Comparison of ENCODE assay signal across 1 cellular context in the genomic region with DNA sequence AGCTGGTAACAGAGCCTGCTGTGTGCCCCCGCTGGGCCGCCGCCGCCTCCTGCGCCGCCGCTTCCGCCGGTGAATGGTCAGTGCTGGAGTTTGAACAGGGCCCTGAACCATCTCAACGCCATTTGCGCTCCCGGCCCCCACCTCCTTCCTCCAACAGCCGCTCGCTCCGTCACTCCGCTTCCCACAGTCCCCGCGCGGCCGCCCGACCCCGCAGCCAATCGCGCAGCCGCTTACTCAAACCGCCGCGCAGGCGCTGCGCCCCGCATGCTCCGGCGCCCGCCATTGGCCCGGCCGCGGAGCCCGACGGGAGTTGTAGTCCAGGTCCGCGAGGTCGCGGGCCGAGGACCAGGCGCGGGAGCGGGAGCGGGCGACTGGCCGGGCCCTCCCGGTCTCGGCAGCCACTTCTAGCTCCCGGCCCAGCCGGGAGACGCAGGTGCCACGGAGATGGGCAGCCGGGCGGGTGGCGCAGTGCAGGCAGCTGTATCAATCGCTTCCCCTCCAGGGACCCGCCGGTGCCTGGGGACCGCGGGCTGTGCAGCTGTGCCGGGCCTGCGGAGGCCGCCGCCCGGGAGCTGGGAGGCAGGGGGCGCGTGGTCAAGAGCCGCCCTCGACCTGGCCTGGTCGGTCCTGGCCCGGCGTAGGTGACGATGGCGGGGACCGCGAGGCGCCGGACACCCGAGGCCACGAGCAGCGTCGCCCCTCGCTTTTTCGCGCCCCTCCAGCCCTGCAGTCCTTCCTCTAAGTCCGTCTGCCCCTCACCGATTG.
TF ChIP-seq lines count a peak whose summit lies in the region.

A gene with protein sequence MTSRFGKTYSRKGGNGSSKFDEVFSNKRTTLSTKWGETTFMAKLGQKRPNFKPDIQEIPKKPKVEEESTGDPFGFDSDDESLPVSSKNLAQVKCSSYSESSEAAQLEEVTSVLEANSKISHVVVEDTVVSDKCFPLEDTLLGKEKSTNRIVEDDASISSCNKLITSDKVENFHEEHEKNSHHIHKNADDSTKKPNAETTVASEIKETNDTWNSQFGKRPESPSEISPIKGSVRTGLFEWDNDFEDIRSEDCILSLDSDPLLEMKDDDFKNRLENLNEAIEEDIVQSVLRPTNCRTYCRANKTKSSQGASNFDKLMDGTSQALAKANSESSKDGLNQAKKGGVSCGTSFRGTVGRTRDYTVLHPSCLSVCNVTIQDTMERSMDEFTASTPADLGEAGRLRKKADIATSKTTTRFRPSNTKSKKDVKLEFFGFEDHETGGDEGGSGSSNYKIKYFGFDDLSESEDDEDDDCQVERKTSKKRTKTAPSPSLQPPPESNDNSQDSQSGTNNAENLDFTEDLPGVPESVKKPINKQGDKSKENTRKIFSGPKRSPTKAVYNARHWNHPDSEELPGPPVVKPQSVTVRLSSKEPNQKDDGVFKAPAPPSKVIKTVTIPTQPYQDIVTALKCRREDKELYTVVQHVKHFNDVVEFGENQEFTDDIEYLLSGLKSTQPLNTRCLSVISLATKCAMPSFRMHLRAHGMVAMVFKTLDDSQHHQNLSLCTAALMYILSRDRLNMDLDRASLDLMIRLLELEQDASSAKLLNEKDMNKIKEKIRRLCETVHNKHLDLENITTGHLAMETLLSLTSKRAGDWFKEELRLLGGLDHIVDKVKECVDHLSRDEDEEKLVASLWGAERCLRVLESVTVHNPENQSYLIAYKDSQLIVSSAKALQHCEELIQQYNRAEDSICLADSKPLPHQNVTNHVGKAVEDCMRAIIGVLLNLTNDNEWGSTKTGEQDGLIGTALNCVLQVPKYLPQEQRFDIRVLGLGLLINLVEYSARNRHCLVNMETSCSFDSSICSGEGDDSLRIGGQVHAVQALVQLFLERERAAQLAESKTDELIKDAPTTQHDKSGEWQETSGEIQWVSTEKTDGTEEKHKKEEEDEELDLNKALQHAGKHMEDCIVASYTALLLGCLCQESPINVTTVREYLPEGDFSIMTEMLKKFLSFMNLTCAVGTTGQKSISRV (N-terminal part only) (minus strand): TSS at position 173 of the 765 bp plus-strand sequence. CDS start 3,723 bp downstream, outside the sequence.

TF ChIP-seq in neural cell, 6 proteins besides CTCF, POLR2A, EP300 and RAD21 (continued from another document):
- TF ChIP-seq, protein P1, sequence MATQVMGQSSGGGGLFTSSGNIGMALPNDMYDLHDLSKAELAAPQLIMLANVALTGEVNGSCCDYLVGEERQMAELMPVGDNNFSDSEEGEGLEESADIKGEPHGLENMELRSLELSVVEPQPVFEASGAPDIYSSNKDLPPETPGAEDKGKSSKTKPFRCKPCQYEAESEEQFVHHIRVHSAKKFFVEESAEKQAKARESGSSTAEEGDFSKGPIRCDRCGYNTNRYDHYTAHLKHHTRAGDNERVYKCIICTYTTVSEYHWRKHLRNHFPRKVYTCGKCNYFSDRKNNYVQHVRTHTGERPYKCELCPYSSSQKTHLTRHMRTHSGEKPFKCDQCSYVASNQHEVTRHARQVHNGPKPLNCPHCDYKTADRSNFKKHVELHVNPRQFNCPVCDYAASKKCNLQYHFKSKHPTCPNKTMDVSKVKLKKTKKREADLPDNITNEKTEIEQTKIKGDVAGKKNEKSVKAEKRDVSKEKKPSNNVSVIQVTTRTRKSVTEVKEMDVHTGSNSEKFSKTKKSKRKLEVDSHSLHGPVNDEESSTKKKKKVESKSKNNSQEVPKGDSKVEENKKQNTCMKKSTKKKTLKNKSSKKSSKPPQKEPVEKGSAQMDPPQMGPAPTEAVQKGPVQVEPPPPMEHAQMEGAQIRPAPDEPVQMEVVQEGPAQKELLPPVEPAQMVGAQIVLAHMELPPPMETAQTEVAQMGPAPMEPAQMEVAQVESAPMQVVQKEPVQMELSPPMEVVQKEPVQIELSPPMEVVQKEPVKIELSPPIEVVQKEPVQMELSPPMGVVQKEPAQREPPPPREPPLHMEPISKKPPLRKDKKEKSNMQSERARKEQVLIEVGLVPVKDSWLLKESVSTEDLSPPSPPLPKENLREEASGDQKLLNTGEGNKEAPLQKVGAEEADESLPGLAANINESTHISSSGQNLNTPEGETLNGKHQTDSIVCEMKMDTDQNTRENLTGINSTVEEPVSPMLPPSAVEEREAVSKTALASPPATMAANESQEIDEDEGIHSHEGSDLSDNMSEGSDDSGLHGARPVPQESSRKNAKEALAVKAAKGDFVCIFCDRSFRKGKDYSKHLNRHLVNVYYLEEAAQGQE (IDR thresholded peaks at IDR 0.05; ENCODE audit: borderline replicate concordance) = no peak
- TF ChIP-seq MXI1 (conservative IDR thresholded peaks at IDR 0.05; ENCODE audit: poor library complexity, severe bottlenecking) = peak; percentile 79
